6 cellular contexts compared by ENCODE assay signal in genomic region chr14:24366375-24366663, GRCh38. TPM values are rescaled to one million over a fixed set of nuclear protein-coding genes. Genes with fewer than 3 reads are reported as not detected.
DNase-seq lines count a peak whose midpoint lies in the region; TF ChIP-seq lines count a peak whose summit lies in the region.

No MANE protein-coding gene starts in this region.

- no peak for DNase-seq in stomach
- no peak for DNase-seq in NCI-H2029 treated with DMSO at 0.1 percent for 48 hours (lab: John Stamatoyannopoulos, UW)
- DNase-seq in foreskin melanocyte, result no peak
- no peak for DNase-seq in GM10266 (ENCODE audit: extremely low spot score)

- no peak overlapping the region for H2AFZ ChIP-seq in OCI-LY3 (ENCODE audit: low read depth, low read length)

- H3K4me3 ChIP-seq in OCI-LY3 (ENCODE audit: low read length), result peak overlapping the region; percentile 95
- H3K4me3 ChIP-seq in esophagus (ENCODE audit: low read depth in 1 of 2, low read length in 2 of 2), result peak overlapping the region; percentile 52 to 53
- H3K4me3 ChIP-seq in stomach, result peak overlapping the region; percentile 58 to 71 (median 64)

- peak overlapping the region; percentile 87 for H3K27ac ChIP-seq in OCI-LY3 (ENCODE audit: low read length)
- H3K27ac ChIP-seq in esophagus (ENCODE audit: low read depth in 2 of 2, low read length in 1 of 2), result peak overlapping the region; percentile 92
- peak overlapping the region; percentile 81 to 97 (median 92) for H3K27ac ChIP-seq in stomach

- H3K9me3 ChIP-seq in OCI-LY3 (ENCODE audit: insufficient read depth, low read length) (no peaks in the 10 kb centered on the region), esophagus (ENCODE audit: control insufficient read depth in 2 of 2, insufficient read depth in 1 of 2, low read depth in 1 of 2, low read length in 1 of 2) (no peaks in the 10 kb centered on the region), stomach (no peaks in the 10 kb centered on the region)

- TF ChIP-seq EP300 in stomach (IDR thresholded peaks at IDR 0.05), result no peak

- peak overlapping the region; percentile 74 for H3K4me2 ChIP-seq in OCI-LY3 (ENCODE audit: low read length)

- no peak for TF ChIP-seq CTCF in OCI-LY3 (IDR thresholded peaks at IDR 0.05; ENCODE audit: low read depth, low read length)
- TF ChIP-seq CTCF in stomach (IDR thresholded peaks at IDR 0.05), result no peak
- TF ChIP-seq CTCF in GM10266 (IDR thresholded peaks at IDR 0.05; ENCODE audit: control insufficient read depth, insufficient read depth, low read depth, missing control alignments), result no peak

- no peak for TF ChIP-seq POLR2A in stomach (IDR thresholded peaks at IDR 0.05)

- intact Hi-C loops in stomach (cut with DNase I; ENCODE audit: low total_unique reads), result loop anchor here (5.0 kb wide), 1 partner anchor 51 kb away; no protein-coding TSS in a partner anchor

- no peaks in the 10 kb centered on the region for H3K79me2 ChIP-seq in OCI-LY3 (ENCODE audit: low read length)

- peak overlapping the region; percentile 99 for H3K9ac ChIP-seq in OCI-LY3 (ENCODE audit: low read length)

- H3K36me3 ChIP-seq in OCI-LY3 (replicated peaks; ENCODE audit: low read depth, low read length), result no peaks in the 10 kb centered on the region
- no peaks in the 10 kb centered on the region for H3K36me3 ChIP-seq in esophagus (ENCODE audit: control insufficient read depth in 2 of 2, insufficient read depth in 2 of 2, low read length in 1 of 2)
- H3K36me3 ChIP-seq in stomach, result no peaks in the 10 kb centered on the region

- 7% methylated on average over 12 of the region's 12 CpGs for WGBS in esophagus, 2 donors
- 3 to 10% (median 6%) methylated on average over 12 of the region's 12 CpGs for WGBS in stomach, 5 donors

- H3K27me3 ChIP-seq in OCI-LY3 (ENCODE audit: low read depth, low read length) (no peaks in the 10 kb centered on the region), esophagus (ENCODE audit: control insufficient read depth in 1 of 2, insufficient read depth in 2 of 2, low read length in 2 of 2) (peaks cover 0 to 2% of the 10 kb centered on the region in 2 donors), stomach (peaks cover 0 to 44% (median 0%) of the 10 kb centered on the region in 3 donors)

- no peaks in the 10 kb centered on the region for H4K20me1 ChIP-seq in OCI-LY3 (ENCODE audit: insufficient read depth, low read length)

- H3K4me1 ChIP-seq in OCI-LY3 (ENCODE audit: low read length) (peaks cover 15% of the 10 kb centered on the region), esophagus (ENCODE audit: control insufficient read depth in 2 of 2, insufficient read depth in 2 of 2, low read length in 1 of 2) (peaks cover 0 to 13% of the 10 kb centered on the region in 2 donors), stomach (peaks cover 31 to 60% (median 51%) of the 10 kb centered on the region in 4 donors)

RNA-seq across cellular contexts. Expression of gene NFATC4, which starts 1.7 kb away (rescaled TPM):
- polyA plus RNA-seq in esophagus (10 to 100 TPM; 20.9 to 25.6 TPM), stomach (100 to 1,000 TPM in 1 of 3 donors, 10 to 100 TPM in 2; 71.4 to 119 (median 99.0) TPM)
- total RNA-seq in stomach, result 10 to 100 TPM; 20.1 to 64.8 (median 33.0) TPM

RNA-seq across cellular contexts. Expression of gene RIPK3, which starts 26.5 kb away (rescaled TPM):
- 10 to 100 TPM; 13.3 to 14.4 TPM for polyA plus RNA-seq in esophagus
- total RNA-seq in stomach, result 10 to 100 TPM in 4 of 5 donors, 1 to 10 TPM in 1; 6.4 to 42.6 (median 12.5) TPM
- 10 to 100 TPM; 12.7 to 18.3 (median 14.3) TPM for polyA plus RNA-seq in stomach

RNA-seq across cellular contexts. Expression of gene ADCY4, which starts 31.4 kb away (rescaled TPM):
- polyA plus RNA-seq in esophagus, result 10 to 100 TPM; 10.2 to 23.3 TPM
- 100 to 1,000 TPM in 1 of 5 donors, 10 to 100 TPM in 4; 18.2 to 118 (median 33.3) TPM for total RNA-seq in stomach
- 10 to 100 TPM; 15.2 to 18.9 (median 18.8) TPM for polyA plus RNA-seq in stomach

RNA-seq across cellular contexts. Expression of gene NYNRIN, which starts 32.5 kb away (rescaled TPM):
- polyA plus RNA-seq in esophagus (1 to 10 TPM; 4.8 to 5.6 TPM), stomach (1 to 10 TPM; 2.3 to 3.3 (median 2.3) TPM)
- total RNA-seq in stomach, result 10 to 100 TPM in 2 of 5 donors, 1 to 10 TPM in 3; 2.9 to 16.0 (median 8.1) TPM

RNA-seq across cellular contexts. Expression of gene LTB4R, which starts 55.0 kb away (rescaled TPM):
- polyA plus RNA-seq in esophagus, result 10 to 100 TPM; 63.3 to 73.6 TPM
- total RNA-seq in stomach, result 10 to 100 TPM in 3 of 5 donors, 1 to 10 TPM in 1, not detected in 1; 3.3 to 92.8 (median 24.6) TPM
- polyA plus RNA-seq in stomach, result 10 to 100 TPM in 1 of 3 donors, 1 to 10 TPM in 2; 1.4 to 67.2 (median 4.1) TPM
